21 cellular contexts compared by ENCODE assay signal in the genomic region with DNA sequence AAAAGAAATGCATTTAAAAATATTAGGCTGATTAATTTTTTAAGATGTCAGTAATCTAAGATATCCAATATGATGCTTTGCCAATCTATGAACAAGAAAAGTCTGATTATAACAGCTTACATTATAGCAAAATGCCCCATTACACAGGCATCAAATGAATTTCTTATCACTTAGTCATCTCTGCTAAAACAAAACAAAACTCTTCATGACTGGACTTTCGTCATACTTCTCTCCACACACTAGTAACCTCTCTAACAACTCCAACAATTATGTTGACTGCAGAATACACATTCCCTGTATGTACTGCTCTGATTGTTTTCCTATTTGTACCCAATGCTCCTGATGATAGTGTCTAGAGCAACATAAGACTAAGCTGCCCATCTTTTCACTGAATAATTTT. TPM values are rescaled to one million over a fixed set of nuclear protein-coding genes. Genes with fewer than 3 reads are reported as not detected.
DNase-seq lines count a peak whose midpoint lies in the region; ATAC-seq, FAIRE-seq and TF ChIP-seq lines count a peak whose summit lies in the region.
"Had no signal": no experiment of that assay in that cellular context is flagged by ENCODE, and none has a peak within 500 bp of the region (broad histone marks: within the 10 kb centered on the region; RNA-seq: fewer than 3 reads in every experiment).

No MANE protein-coding gene starts in this region.

- no peaks in the 10 kb centered on the region for H3K9me3 Mint-ChIP-seq in astrocyte (ENCODE audit: unreplicated experiment)
- H3K9me3 Mint-ChIP-seq in activated CD8-positive, alpha-beta T cell treated with anti-CD3 and anti-CD28 coated beads for 36 hours, result no peaks in the 10 kb centered on the region
- H3K9me3 Mint-ChIP-seq: CD4-positive, alpha-beta memory T cell had no signal

- no peak overlapping the region for H2AFZ ChIP-seq in astrocyte (ENCODE audit: low read depth, low read length)

- H3K36me3 Mint-ChIP-seq in astrocyte (ENCODE audit: low read depth, unreplicated experiment), result no peaks in the 10 kb centered on the region
- H3K36me3 Mint-ChIP-seq in activated CD8-positive, alpha-beta T cell treated with anti-CD3 and anti-CD28 coated beads for 36 hours (ENCODE audit: low read depth), result peaks cover 6% of the 10 kb centered on the region

- H4K20me1 ChIP-seq in astrocyte (ENCODE audit: insufficient read depth, low read length), result no peaks in the 10 kb centered on the region

- no peak for ATAC-seq in activated CD8-positive, alpha-beta T cell treated with anti-CD3 and anti-CD28 coated beads for 36 hours
- ATAC-seq: left lobe of liver had no signal

- peaks cover 11% of the 10 kb centered on the region for H3K79me2 ChIP-seq in astrocyte (ENCODE audit: insufficient read depth, low read length)

- H3K4me1 ChIP-seq in astrocyte (ENCODE audit: insufficient read depth, low read length), result no peaks in the 10 kb centered on the region

- H3K27ac Mint-ChIP-seq in astrocyte (ENCODE audit: unreplicated experiment), result no peak overlapping the region
- H3K27ac Mint-ChIP-seq in activated CD8-positive, alpha-beta T cell treated with anti-CD3 and anti-CD28 coated beads for 36 hours, result no peak overlapping the region
- H3K27ac Mint-ChIP-seq: CD4-positive, alpha-beta memory T cell had no signal

- DNase-seq in AG08395 (ENCODE audit: low spot score) (peak; percentile 31), HPDE6-E6E7 (ENCODE audit: extremely low spot score) (peak; percentile 37), astrocyte (ENCODE audit: low read depth) (peak; percentile 56), glomerular visceral epithelial cell (ENCODE audit: extremely low spot score) (peak; percentile 37), C1 segment of cervical spinal cord (lab: John Stamatoyannopoulos, UW) (no peak), germinal center (ENCODE audit: low spot score) (no peak), DMS153 (lab: John Stamatoyannopoulos, UW) (no peak)
- DNase-seq in activated CD8-positive, alpha-beta T cell treated with anti-CD3 and anti-CD28 coated beads for 36 hours, result no peak
- DNase-seq: ACHN; activated CD8-positive, alpha-beta memory T cell treated with anti-CD3 and anti-CD28 coated beads for 24 hours; CD4-positive, alpha-beta memory T cell; cerebellar nuclear complex; DMS79; NCI-H1092 treated with DMSO at 0.1 percent for 48 hours; NCI-H69; retina; stimulated activated naive CD4-positive, alpha-beta T cell had no signal

- CTCF ChIA-PET in activated CD8-positive, alpha-beta T cell treated with anti-CD3 and anti-CD28 coated beads for 36 hours (lab: Charles Lee), result interaction anchor here (1.2 kb wide), 1 partner anchor 119 kb away, joined by 3 read pairs; no protein-coding TSS in a partner anchor

- H3K4me3 Mint-ChIP-seq in astrocyte (ENCODE audit: unreplicated experiment), result no peak overlapping the region
- no peak overlapping the region for H3K4me3 Mint-ChIP-seq in activated CD8-positive, alpha-beta T cell treated with anti-CD3 and anti-CD28 coated beads for 36 hours

- peaks cover 8% of the 10 kb centered on the region for H3K4me1 Mint-ChIP-seq in astrocyte (ENCODE audit: low read depth, unreplicated experiment)
- H3K4me1 Mint-ChIP-seq in activated CD8-positive, alpha-beta T cell treated with anti-CD3 and anti-CD28 coated beads for 36 hours (ENCODE audit: low read depth), result peaks cover 8% of the 10 kb centered on the region

- no peak overlapping the region for H3K27ac ChIP-seq in astrocyte (ENCODE audit: low read depth, low read length)
- H3K27ac ChIP-seq: SK-N-MC, tibial nerve had no signal

- no peaks in the 10 kb centered on the region for H3K36me3 ChIP-seq in astrocyte (ENCODE audit: insufficient read depth, low read length)
- H3K36me3 ChIP-seq: tibial nerve had no signal

- intact Hi-C loops in activated CD8-positive, alpha-beta T cell treated with anti-CD3 and anti-CD28 coated beads for 36 hours (cut with micrococcal nuclease), result no loop called here

- POLR2A ChIA-PET in activated CD8-positive, alpha-beta T cell treated with anti-CD3 and anti-CD28 coated beads for 36 hours (lab: Charles Lee), result interaction anchor here (0.7 kb wide), 2 partner anchors 13 to 22 kb away, joined by 3 read pairs; no protein-coding TSS in a partner anchor

- FAIRE-seq in astrocyte (lab: Jason Lieb, UNC), result peak; percentile 88
- FAIRE-seq: frontal cortex had no signal

- H3K27me3 ChIP-seq in astrocyte (ENCODE audit: insufficient read depth, low read length), result no peaks in the 10 kb centered on the region

- H3K4me3 ChIP-seq in astrocyte (ENCODE audit: insufficient read depth, low read depth, low read length), result no peak overlapping the region
- H3K4me3 ChIP-seq: SK-N-MC, tibial nerve had no signal

- no peaks in the 10 kb centered on the region for H3K9me3 ChIP-seq in astrocyte (ENCODE audit: insufficient read depth, low read depth, low read length)
- H3K9me3 ChIP-seq: tibial nerve had no signal

- no peak overlapping the region for H3K4me2 ChIP-seq in astrocyte (ENCODE audit: low read length)

- no peak overlapping the region for H3K9ac ChIP-seq in astrocyte (ENCODE audit: low read length)

- peaks cover 4% of the 10 kb centered on the region for H3K27me3 Mint-ChIP-seq in astrocyte (ENCODE audit: low read depth, unreplicated experiment)
- H3K27me3 Mint-ChIP-seq in activated CD8-positive, alpha-beta T cell treated with anti-CD3 and anti-CD28 coated beads for 36 hours, result peaks cover 6% of the 10 kb centered on the region

- TF ChIP-seq CTCF in astrocyte (IDR thresholded peaks at IDR 0.05; ENCODE audit: insufficient read depth, low read depth, low read length), result no peak
- no peak for TF ChIP-seq CTCF in activated CD8-positive, alpha-beta T cell treated with anti-CD3 and anti-CD28 coated beads for 36 hours (IDR thresholded peaks at IDR 0.05)

RNA-seq across cellular contexts. Expression of gene MKI67, which starts 3.8 kb away (rescaled TPM):
- 2.6 and 4.6 TPM in 2 replicates for total RNA-seq in astrocyte
- total RNA-seq in activated CD8-positive, alpha-beta T cell treated with anti-CD3 and anti-CD28 coated beads for 36 hours, result 100 to 1,000 TPM; 205 to 230 TPM

Comparison
In these comparisons a context has a peak if more than half of its experiments do, and no peak if none do; other contexts are left out.
1. DNase-seq: peak in AG08395 (single experiment), HPDE6-E6E7 (single experiment), astrocyte (single experiment) and glomerular visceral epithelial cell (single experiment); none in C1 segment of cervical spinal cord (0 of 14), germinal center (single experiment), activated CD8-positive, alpha-beta T cell treated with anti-CD3 and anti-CD28 coated beads for 36 hours (single experiment) and DMS153 (single experiment).
2. RNA of gene MKI67, which starts 3.8 kb away (total RNA-seq): 205 to 230 TPM in activated CD8-positive, alpha-beta T cell treated with anti-CD3 and anti-CD28 coated beads for 36 hours; 2.6 to 4.6 TPM in astrocyte; every median in the first group is over 10 times any median in the second.